Comparison of ENCODE assay signal across 20 cellular contexts in the genomic region with DNA sequence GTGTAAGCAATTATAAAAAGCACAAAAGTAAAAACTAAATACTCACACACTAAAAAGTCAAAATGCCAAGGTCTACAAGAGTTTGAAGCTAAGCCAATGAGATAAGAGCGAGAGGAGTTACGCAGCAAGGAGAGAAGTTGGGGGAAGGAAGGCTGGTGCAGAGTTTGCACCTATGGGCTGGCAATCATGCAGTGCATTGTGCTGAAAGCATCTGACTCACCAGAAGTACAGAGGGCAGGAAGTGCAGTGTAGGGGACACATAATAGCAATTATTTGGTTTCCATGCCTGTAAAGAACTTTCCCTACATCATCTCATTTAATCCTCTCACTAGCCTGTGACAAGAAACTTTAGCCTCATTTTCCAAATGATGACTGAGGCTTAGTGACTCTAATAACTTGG.
"Had no signal": no experiment of that assay in that cellular context is flagged by ENCODE, and none has a peak within 500 bp of the region (broad histone marks: within the 10 kb centered on the region; RNA-seq: fewer than 3 reads in every experiment).

No MANE protein-coding gene starts in this region.

- DNase-seq: activated CD4-positive, alpha-beta memory T cell treated with anti-CD3 and anti-CD28 coated beads, Interleukin-2, amount 10 ng/mL, durations not matched to agents 7 days and 5 days; activated CD4-positive, alpha-beta T cell treated with anti-CD3 and anti-CD28 coated beads for 48 hours; activated CD4-positive, CD25-positive, alpha-beta regulatory T cell; activated CD8-positive, alpha-beta memory T cell treated with anti-CD3 and anti-CD28 coated beads, Interleukin-2, amount 10 ng/mL, durations not matched to agents 7 days and 5 days; amniotic stem cell; effector memory CD8-positive, alpha-beta T cell; hypothalamus; left lung; mammary epithelial cell; midbrain; stimulated activated CD4-positive, alpha-beta T cell treated with anti-CD3 and anti-CD28 coated beads, Interleukin-4, amount 100 ng/mL, for 4 hours; T-helper 9 cell; testis; upper lobe of right lung had no signal

- H3K27ac ChIP-seq: left lung, parathyroid adenoma, testis, upper lobe of right lung had no signal

- H3K9me3 ChIP-seq: testis, upper lobe of right lung had no signal

- H3K9ac ChIP-seq: parathyroid adenoma had no signal

- H3K4me3 ChIP-seq: left lung, smooth muscle cell, testis, upper lobe of right lung had no signal

- FAIRE-seq: frontal cortex, keratinocyte had no signal

- H3K4me2 ChIP-seq: smooth muscle cell had no signal

- H3K4me1 ChIP-seq: left lung, parathyroid adenoma, testis, upper lobe of right lung had no signal

- H3K79me2 ChIP-seq: parathyroid adenoma had no signal

- H3K36me3 ChIP-seq: left lung, upper lobe of right lung had no signal

- ATAC-seq: activated CD8-positive, alpha-beta memory T cell treated with anti-CD3 and anti-CD28 coated beads, Interleukin-2, amount 10 ng/mL, durations not matched to agents 7 days and 5 days; effector memory CD8-positive, alpha-beta T cell; left lung; sciatic nerve; stimulated activated memory B cell treated with anti-CD40 and anti-IgM and Interleukin-4, amounts not matched to agents 10 μg/mL and 1 μg/mL and 100 μg/mL, for 72 hours; upper lobe of right lung had no signal

- H2AFZ ChIP-seq: parathyroid adenoma had no signal

- H3K27me3 ChIP-seq: left lung, testis, upper lobe of right lung had no signal
